ENCODE assay signal across 2 cellular contexts in genomic region chr6:111710439-111710838, GRCh38.
TF ChIP-seq lines count a peak whose summit lies in the region.

No MANE protein-coding gene starts in this region.

TF ChIP-seq in HepG2, 621 proteins besides CTCF, POLR2A, EP300 and RAD21 (continued from another document and continues in another):
- no peak for TF ChIP-seq STAT5B (CRISPR knock-in tag; IDR thresholded peaks at IDR 0.05)
- TF ChIP-seq ZBTB37 (CRISPR knock-in tag; IDR thresholded peaks at IDR 0.05) = no peak
- no peak for TF ChIP-seq THAP7 (CRISPR knock-in tag; IDR thresholded peaks at IDR 0.05)
- TF ChIP-seq IKZF5 (CRISPR knock-in tag; IDR thresholded peaks at IDR 0.05) = no peak
- no peak for TF ChIP-seq NR0B2 (CRISPR knock-in tag; IDR thresholded peaks at IDR 0.05)
- TF ChIP-seq ZBTB14 (CRISPR knock-in tag; IDR thresholded peaks at IDR 0.05) = no peak
- no peak for TF ChIP-seq KMT2A (CRISPR knock-in tag; IDR thresholded peaks at IDR 0.05)
- TF ChIP-seq ZNF557 (CRISPR knock-in tag; IDR thresholded peaks at IDR 0.05) = no peak
- no peak for TF ChIP-seq ZBTB46 (CRISPR knock-in tag; IDR thresholded peaks at IDR 0.05; ENCODE audit: borderline replicate concordance)
- no peak for TF ChIP-seq ZSCAN9 (CRISPR knock-in tag; IDR thresholded peaks at IDR 0.05; ENCODE audit: borderline replicate concordance)
- no peak for TF ChIP-seq PLSCR1 (CRISPR knock-in tag; IDR thresholded peaks at IDR 0.05; ENCODE audit: borderline replicate concordance)
- TF ChIP-seq ZNF276 (CRISPR knock-in tag; IDR thresholded peaks at IDR 0.05; ENCODE audit: low read depth) = no peak
- no peak for TF ChIP-seq ZNF333 (CRISPR knock-in tag; IDR thresholded peaks at IDR 0.05; ENCODE audit: borderline replicate concordance)

TF ChIP-seq in liver, 16 proteins besides CTCF, POLR2A, EP300 and RAD21 (continued from another document):
- TF ChIP-seq REST (IDR thresholded peaks at IDR 0.05) (no peak), ATF3 (IDR thresholded peaks at IDR 0.05) (no peak), EGR1 (IDR thresholded peaks at IDR 0.05; ENCODE audit: low read depth in 2 of 2) (no peak), YY1 (IDR thresholded peaks at IDR 0.05) (no peak), ZBTB33 (IDR thresholded peaks at IDR 0.05) (no peak), HNF4A (conservative IDR thresholded peaks at IDR 0.05) (no peak), SP1 (IDR thresholded peaks at IDR 0.05) (no peak), NR2F2 (IDR thresholded peaks at IDR 0.05) (no peak), FOXA1 (IDR thresholded peaks at IDR 0.05) (no peak)
